Comparison of ENCODE assay signal across 10 cellular contexts in the genomic region with DNA sequence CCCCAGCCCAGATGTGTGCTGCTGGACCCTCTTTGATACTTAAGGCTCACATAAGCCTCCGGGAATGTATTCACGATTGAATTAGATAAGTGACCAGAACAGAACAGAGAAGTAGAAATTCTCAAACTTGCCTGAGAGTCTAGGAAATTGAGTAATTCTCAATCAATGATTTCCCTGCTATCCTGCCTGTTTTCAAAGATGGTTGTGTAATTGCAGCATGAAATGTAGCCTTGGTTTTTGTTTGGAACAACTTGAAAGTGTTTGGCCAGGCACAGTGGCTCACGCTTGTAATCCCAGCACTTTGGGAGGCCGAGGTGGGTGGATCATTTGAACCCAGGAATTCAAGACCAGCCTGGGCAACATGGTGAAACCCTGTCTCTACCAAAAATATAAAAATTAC. TPM values are rescaled to one million over a fixed set of nuclear protein-coding genes. Genes with fewer than 3 reads are reported as not detected.
DNase-seq lines count a peak whose midpoint lies in the region; ATAC-seq and TF ChIP-seq lines count a peak whose summit lies in the region.
"Had no signal": no experiment of that assay in that cellular context is flagged by ENCODE, and none has a peak within 500 bp of the region (broad histone marks: within the 10 kb centered on the region; RNA-seq: fewer than 3 reads in every experiment).

No MANE protein-coding gene starts in this region.

- DNase-seq in stimulated activated naive CD8-positive, alpha-beta T cell treated with anti-CD3 and anti-CD28 coated beads, Interleukin-15, amount 100 ng/mL, for 72 hours: no peak
- DNase-seq in endothelial cell (ENCODE audit: low spot score) (no peak), mesenteric fat pad (ENCODE audit: low spot score) (peak; percentile 41), NCI-H446 (lab: John Stamatoyannopoulos, UW) (no peak), midbrain (lab: John Stamatoyannopoulos, UW) (no peak)
- DNase-seq: stimulated activated CD4-positive, alpha-beta T cell treated with anti-CD3 and anti-CD28 coated beads, Interleukin-2, amount 100 ng/mL, for 24 hours had no signal

- H3K9me3 Mint-ChIP-seq in stimulated activated naive CD8-positive, alpha-beta T cell treated with anti-CD3 and anti-CD28 coated beads, Interleukin-15, Interleukin-2, amounts not matched to agents 100 ng/mL and 50 ng/mL, for 24 hours: no peaks in the 10 kb centered on the region
- H3K9me3 Mint-ChIP-seq in stimulated activated naive CD8-positive, alpha-beta T cell treated with anti-CD3 and anti-CD28 coated beads, Interleukin-15, amount 100 ng/mL, for 72 hours: no peaks in the 10 kb centered on the region
- no peaks in the 10 kb centered on the region for H3K9me3 Mint-ChIP-seq in endothelial cell (ENCODE audit: unreplicated experiment)
- H3K9me3 Mint-ChIP-seq: type B pancreatic cell had no signal

- H3K27me3 Mint-ChIP-seq in stimulated activated naive CD8-positive, alpha-beta T cell treated with anti-CD3 and anti-CD28 coated beads, Interleukin-15, Interleukin-2, amounts not matched to agents 100 ng/mL and 50 ng/mL, for 24 hours: no peaks in the 10 kb centered on the region
- H3K27me3 Mint-ChIP-seq in stimulated activated naive CD8-positive, alpha-beta T cell treated with anti-CD3 and anti-CD28 coated beads, Interleukin-15, amount 100 ng/mL, for 72 hours: no peaks in the 10 kb centered on the region
- peaks cover 4% of the 10 kb centered on the region for H3K27me3 Mint-ChIP-seq in endothelial cell (ENCODE audit: unreplicated experiment)
- H3K27me3 Mint-ChIP-seq: B cell, type B pancreatic cell had no signal

- no peak for TF ChIP-seq CTCF in endothelial cell (IDR thresholded peaks at IDR 0.05; ENCODE audit: unreplicated experiment)

- H3K36me3 Mint-ChIP-seq in stimulated activated naive CD8-positive, alpha-beta T cell treated with anti-CD3 and anti-CD28 coated beads, Interleukin-15, Interleukin-2, amounts not matched to agents 100 ng/mL and 50 ng/mL, for 24 hours (ENCODE audit: low read depth): peaks cover 49% of the 10 kb centered on the region
- H3K36me3 Mint-ChIP-seq in endothelial cell (ENCODE audit: low read depth, unreplicated experiment): peaks cover 32% of the 10 kb centered on the region

- H3K4me1 Mint-ChIP-seq in stimulated activated naive CD8-positive, alpha-beta T cell treated with anti-CD3 and anti-CD28 coated beads, Interleukin-15, Interleukin-2, amounts not matched to agents 100 ng/mL and 50 ng/mL, for 24 hours (ENCODE audit: low read depth): peaks cover 23% of the 10 kb centered on the region
- H3K4me1 Mint-ChIP-seq in stimulated activated naive CD8-positive, alpha-beta T cell treated with anti-CD3 and anti-CD28 coated beads, Interleukin-15, amount 100 ng/mL, for 72 hours: peaks cover 24% of the 10 kb centered on the region
- H3K4me1 Mint-ChIP-seq in endothelial cell (ENCODE audit: unreplicated experiment): peaks cover 24% of the 10 kb centered on the region

- ATAC-seq in stimulated activated naive CD8-positive, alpha-beta T cell treated with anti-CD3 and anti-CD28 coated beads, Interleukin-15, amount 100 ng/mL, for 72 hours: no peak
- ATAC-seq in GM18867 (IDR thresholded peaks at IDR 0.05; ENCODE audit: unreplicated experiment): no peak

- H3K27ac Mint-ChIP-seq in stimulated activated naive CD8-positive, alpha-beta T cell treated with anti-CD3 and anti-CD28 coated beads, Interleukin-15, Interleukin-2, amounts not matched to agents 100 ng/mL and 50 ng/mL, for 24 hours: peak overlapping the region; percentile 31
- H3K27ac Mint-ChIP-seq in stimulated activated naive CD8-positive, alpha-beta T cell treated with anti-CD3 and anti-CD28 coated beads, Interleukin-15, amount 100 ng/mL, for 72 hours: no peak overlapping the region
- H3K27ac Mint-ChIP-seq in endothelial cell (ENCODE audit: unreplicated experiment): peak overlapping the region; percentile 95
- H3K27ac Mint-ChIP-seq: type B pancreatic cell had no signal

- H3K4me3 Mint-ChIP-seq in stimulated activated naive CD8-positive, alpha-beta T cell treated with anti-CD3 and anti-CD28 coated beads, Interleukin-15, Interleukin-2, amounts not matched to agents 100 ng/mL and 50 ng/mL, for 24 hours: no peak overlapping the region
- H3K4me3 Mint-ChIP-seq in stimulated activated naive CD8-positive, alpha-beta T cell treated with anti-CD3 and anti-CD28 coated beads, Interleukin-15, amount 100 ng/mL, for 72 hours: no peak overlapping the region
- no peak overlapping the region for H3K4me3 Mint-ChIP-seq in endothelial cell (ENCODE audit: unreplicated experiment)
- H3K4me3 Mint-ChIP-seq: B cell, type B pancreatic cell had no signal

RNA-seq across cellular contexts. Expression of gene TNIP2, which starts 41.2 kb away (rescaled TPM):
- total RNA-seq in endothelial cell (ENCODE audit: unreplicated experiment) (29.3 TPM), mesenteric fat pad (49.5 TPM)

Comparison
In these comparisons a context has a peak if more than half of its experiments do, and no peak if none do; other contexts are left out.
1. H3K27ac Mint-ChIP-seq: peak in stimulated activated naive CD8-positive, alpha-beta T cell treated with anti-CD3 and anti-CD28 coated beads, Interleukin-15, Interleukin-2, amounts not matched to agents 100 ng/mL and 50 ng/mL, for 24 hours (single experiment) and endothelial cell (single experiment); none in stimulated activated naive CD8-positive, alpha-beta T cell treated with anti-CD3 and anti-CD28 coated beads, Interleukin-15, amount 100 ng/mL, for 72 hours (0 of 2).